1 cellular context compared by ENCODE assay signal in the genomic region with DNA sequence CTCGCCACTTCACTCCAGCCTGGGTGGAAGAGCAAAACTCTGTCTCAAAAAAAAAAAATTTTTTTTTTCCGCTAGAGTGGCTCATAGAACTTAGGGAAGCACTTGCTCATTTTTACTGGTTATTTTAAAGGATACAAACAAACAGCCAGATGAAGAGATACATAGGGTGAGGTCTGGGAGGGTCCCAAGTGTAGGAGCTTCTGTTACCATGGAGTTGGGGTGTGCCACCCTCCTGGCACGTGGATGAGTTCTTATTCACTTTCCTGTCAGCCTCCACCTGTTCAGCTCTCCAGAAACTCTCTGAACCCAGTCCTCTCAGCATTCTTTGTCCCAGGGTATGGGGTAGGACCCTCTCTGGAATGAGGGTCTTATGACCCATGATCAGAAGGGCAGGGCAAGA.
TF ChIP-seq lines count a peak whose summit lies in the region.

No MANE protein-coding gene starts in this region.

TF ChIP-seq in HEK293, 187 proteins besides CTCF, POLR2A, EP300 and RAD21 (continued from another document):
- TF ChIP-seq GFI1B (tag by site-specific recombination; IDR thresholded peaks at IDR 0.05) (no peak), KLF1 (tag by site-specific recombination; IDR thresholded peaks at IDR 0.05) (peak; percentile 80), ZNF391 (tag by site-specific recombination; IDR thresholded peaks at IDR 0.05; ENCODE audit: borderline replicate concordance, low read depth) (no peak), ZNF223 (tag by site-specific recombination; IDR thresholded peaks at IDR 0.05) (no peak)
